In genomic region chr1:54487571-54488050, GRCh38 we compare ENCODE assay signal across 1 cellular context.
TF ChIP-seq lines count a peak whose summit lies in the region.

No MANE protein-coding gene starts in this region.

TF ChIP-seq in K562, 482 proteins besides CTCF, POLR2A, EP300 and RAD21 (continued from another document):
- peak; percentile 75; the same call in 1 of the 2 replicates for TF ChIP-seq THRAP3 (IDR thresholded peaks at IDR 0.05; ENCODE audit: borderline replicate concordance)
